In the genomic region with DNA sequence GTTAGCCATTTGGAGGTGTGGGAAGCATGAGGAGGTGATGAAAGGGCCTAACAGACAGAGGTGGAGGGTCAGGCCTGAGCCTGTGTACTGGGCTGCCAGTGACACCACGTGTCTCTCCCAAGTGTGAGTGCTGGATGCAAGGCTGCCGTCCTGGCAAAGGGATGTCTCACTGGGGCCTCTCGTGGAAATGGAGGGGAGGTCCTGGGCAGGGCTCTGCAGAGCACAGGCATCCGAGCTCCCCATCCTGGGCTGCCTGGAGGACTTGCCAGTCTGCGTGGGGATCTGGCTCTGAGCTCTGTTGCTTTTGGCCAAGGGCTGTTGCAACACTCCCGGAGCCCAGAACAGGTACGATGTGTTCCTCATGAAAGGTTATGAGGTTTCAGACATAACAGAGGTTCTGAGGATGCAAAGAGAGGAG, we compare ENCODE assay signal across 12 cellular contexts.
DNase-seq lines count a peak whose midpoint lies in the region; ATAC-seq and TF ChIP-seq lines count a peak whose summit lies in the region.
"Had no signal": no experiment of that assay in that cellular context is flagged by ENCODE, and none has a peak within 500 bp of the region (broad histone marks: within the 10 kb centered on the region; RNA-seq: fewer than 3 reads in every experiment).

No MANE protein-coding gene starts in this region.

- H3K4me3 ChIP-seq in ascending aorta (peak overlapping the region in 1 of 2 donors; percentile 42), suprapubic skin (no peak overlapping the region), hepatocyte (no peak overlapping the region)
- H3K4me3 ChIP-seq: A549 had no signal

- TF ChIP-seq CTCF in ascending aorta (IDR thresholded peaks at IDR 0.05), result no peak
- no peak for TF ChIP-seq CTCF in suprapubic skin (IDR thresholded peaks at IDR 0.05)
- TF ChIP-seq CTCF in hepatocyte (IDR thresholded peaks at IDR 0.05; ENCODE audit: poor library complexity), result no peak

- POLR2A ChIA-PET in activated CD4-positive, alpha-beta T cell treated with anti-CD3 and anti-CD28 coated beads for 36 hours (lab: Charles Lee), result no interaction called here

- H4K20me1 ChIP-seq in hepatocyte (ENCODE audit: insufficient read depth, poor library complexity, severe bottlenecking), result no peaks in the 10 kb centered on the region

- H3K27me3 Mint-ChIP-seq in activated CD4-positive, alpha-beta T cell treated with anti-CD3 and anti-CD28 coated beads for 36 hours, result no peaks in the 10 kb centered on the region
- no peaks in the 10 kb centered on the region for H3K27me3 Mint-ChIP-seq in memory B cell

- no peaks in the 10 kb centered on the region for H3K9me3 ChIP-seq in ascending aorta
- H3K9me3 ChIP-seq in suprapubic skin, result no peaks in the 10 kb centered on the region
- no peaks in the 10 kb centered on the region for H3K9me3 ChIP-seq in hepatocyte (ENCODE audit: low read depth)
- H3K9me3 ChIP-seq: A549 had no signal

- H3K79me2 ChIP-seq in hepatocyte, result peaks cover 73% of the 10 kb centered on the region

- peaks cover 70% of the 10 kb centered on the region for H3K4me1 Mint-ChIP-seq in activated CD4-positive, alpha-beta T cell treated with anti-CD3 and anti-CD28 coated beads for 36 hours
- peaks cover 61% of the 10 kb centered on the region for H3K4me1 Mint-ChIP-seq in memory B cell

- intact Hi-C loops in activated CD4-positive, alpha-beta T cell treated with anti-CD3 and anti-CD28 coated beads for 36 hours (cut with DNase I, micrococcal nuclease), result no loop called here
- intact Hi-C loops in ascending aorta (cut with DNase I), result no loop called here

- H3K36me3 Mint-ChIP-seq in activated CD4-positive, alpha-beta T cell treated with anti-CD3 and anti-CD28 coated beads for 36 hours (ENCODE audit: low read depth), result no peaks in the 10 kb centered on the region
- H3K36me3 Mint-ChIP-seq in memory B cell, result no peaks in the 10 kb centered on the region

- TF ChIP-seq POLR2A in suprapubic skin (IDR thresholded peaks at IDR 0.05), result no peak

- no peak overlapping the region for H2AFZ ChIP-seq in hepatocyte

- H3K4me3 Mint-ChIP-seq in activated CD4-positive, alpha-beta T cell treated with anti-CD3 and anti-CD28 coated beads for 36 hours, result peak overlapping the region; percentile 26
- H3K4me3 Mint-ChIP-seq in memory B cell, result no peak overlapping the region
- H3K4me3 Mint-ChIP-seq: neural crest cell had no signal

- H3K36me3 ChIP-seq in ascending aorta, result no peaks in the 10 kb centered on the region
- no peaks in the 10 kb centered on the region for H3K36me3 ChIP-seq in suprapubic skin
- no peaks in the 10 kb centered on the region for H3K36me3 ChIP-seq in hepatocyte (replicated peaks; ENCODE audit: insufficient read depth, low read depth)

- no peaks in the 10 kb centered on the region for H3K9me3 Mint-ChIP-seq in activated CD4-positive, alpha-beta T cell treated with anti-CD3 and anti-CD28 coated beads for 36 hours (ENCODE audit: low read depth)
- H3K9me3 Mint-ChIP-seq in memory B cell, result no peaks in the 10 kb centered on the region
- H3K9me3 Mint-ChIP-seq: neural crest cell had no signal

- no peak for ATAC-seq in activated CD4-positive, alpha-beta T cell treated with anti-CD3 and anti-CD28 coated beads for 36 hours
- no peak for ATAC-seq in memory B cell (ENCODE audit: low read depth)
- ATAC-seq: A549, HCT116 had no signal

- H3K27ac ChIP-seq in ascending aorta, result peak overlapping the region; percentile 31 to 60
- peak overlapping the region; percentile 28 for H3K27ac ChIP-seq in suprapubic skin
- no peak overlapping the region for H3K27ac ChIP-seq in hepatocyte

- H3K4me2 ChIP-seq in hepatocyte, result no peak overlapping the region
- H3K4me2 ChIP-seq: A549 had no signal

- TF ChIP-seq EP300 in suprapubic skin (IDR thresholded peaks at IDR 0.05), result no peak

- H3K27me3 ChIP-seq in ascending aorta, result no peaks in the 10 kb centered on the region
- no peaks in the 10 kb centered on the region for H3K27me3 ChIP-seq in suprapubic skin
- H3K27me3 ChIP-seq in hepatocyte, result no peaks in the 10 kb centered on the region

- H3K4me1 ChIP-seq in ascending aorta (peaks cover 27 to 72% of the 10 kb centered on the region in 2 donors), suprapubic skin (peaks cover 81% of the 10 kb centered on the region), hepatocyte (ENCODE audit: insufficient read depth) (peaks cover 21% of the 10 kb centered on the region)

- peak overlapping the region; percentile 62 for H3K27ac Mint-ChIP-seq in activated CD4-positive, alpha-beta T cell treated with anti-CD3 and anti-CD28 coated beads for 36 hours
- H3K27ac Mint-ChIP-seq in memory B cell, result peak overlapping the region; percentile 86

- CTCF ChIA-PET in activated CD4-positive, alpha-beta T cell treated with anti-CD3 and anti-CD28 coated beads for 36 hours (lab: Charles Lee), result no interaction called here

- no peak for DNase-seq in activated CD4-positive, alpha-beta T cell treated with anti-CD3 and anti-CD28 coated beads for 36 hours
- DNase-seq in activated CD4-positive, alpha-beta T cell treated with anti-CD3 and anti-CD28 coated beads for 4 hours, result no peak
- DNase-seq in ascending aorta (ENCODE audit: low spot score in 2 of 2) (no peak), memory B cell (ENCODE audit: low spot score in 2 of 2) (no peak), suprapubic skin (ENCODE audit: low spot score in 2 of 2) (no peak), nucleus accumbens (lab: John Stamatoyannopoulos, UW) (no peak), hepatocyte (ENCODE audit: low spot score) (no peak), HCEC 1CT (no peak)
- DNase-seq: NCI-H1694 treated with DMSO at 0.1 percent for 48 hours had no signal

- WGBS in suprapubic skin, result 70% methylated on average over 5 of the region's 7 CpGs
- 82% methylated on average over 7 of the region's 7 CpGs for WGBS in hepatocyte (ENCODE audit: low lambda C conversion rate, missing lambda C conversion rate)

- H3K9me2 ChIP-seq in hepatocyte (replicated peaks; ENCODE audit: insufficient read depth), result no peaks in the 10 kb centered on the region
